Comparison of ENCODE assay signal across 9 cellular contexts in genomic region chr1:154869351-154870116, GRCh38. TPM values are rescaled to one million over a fixed set of nuclear protein-coding genes. Genes with fewer than 3 reads are reported as not detected.
DNase-seq lines count a peak whose midpoint lies in the region; ATAC-seq and TF ChIP-seq lines count a peak whose summit lies in the region.
"Had no signal": no experiment of that assay in that cellular context is flagged by ENCODE, and none has a peak within 500 bp of the region (broad histone marks: within the 10 kb centered on the region; RNA-seq: fewer than 3 reads in every experiment).

No MANE protein-coding gene starts in this region.

- H3K4me3 ChIP-seq in adipocyte (ENCODE audit: low read length) = peak overlapping the region; percentile 59
- peak overlapping the region in 1 of 2 donors; percentile 20 for H3K4me3 ChIP-seq in testis

- TF ChIP-seq POLR2A in testis (IDR thresholded peaks at IDR 0.05) = no peak

- H3K4me1 ChIP-seq in adipocyte (ENCODE audit: control insufficient read depth, insufficient read depth, low read length) = peaks cover 21% of the 10 kb centered on the region
- H3K4me1 ChIP-seq in testis = peaks cover 11% of the 10 kb centered on the region

- H3K27ac ChIP-seq in testis = no peak overlapping the region

- 5 to 24% methylated on average over 10 to 26 of the region's 26 CpGs for WGBS in testis, 2 donors

- DNase-seq in NCI-H2081 (lab: John Stamatoyannopoulos, UW) (peak; percentile 23 to 39), NCI-H2081 treated with DMSO at 0.1 percent for 48 hours (lab: John Stamatoyannopoulos, UW) (no peak), adipocyte (ENCODE audit: low read depth) (no peak), iris pigment epithelial cell (ENCODE audit: low read depth) (peak; percentile 27), testis (peak; percentile 37), AG08396 (ENCODE audit: low spot score) (no peak)
- no peak for DNase-seq in activated CD4-positive, alpha-beta T cell treated with anti-CD3 and anti-CD28 coated beads for 1 hour

- no peak for TF ChIP-seq CTCF in testis (IDR thresholded peaks at IDR 0.05)

- ATAC-seq in GM21423 (IDR thresholded peaks at IDR 0.05; ENCODE audit: unreplicated experiment) = no peak

- H3K9ac ChIP-seq in adipocyte (ENCODE audit: low read length) = no peak overlapping the region

- intact Hi-C loops in testis (cut with DNase I; ENCODE audit: low total_unique reads) = loop anchor here (10.0 kb wide), 1 partner anchor 305 kb away; the partner anchor contains the start of gene CHRNB2

- H3K27me3 ChIP-seq in adipocyte (replicated peaks; ENCODE audit: control insufficient read depth, insufficient read depth, low read length) (peaks cover 72% of the 10 kb centered on the region), testis (no peaks in the 10 kb centered on the region)

- H3K9me3 ChIP-seq in adipocyte (ENCODE audit: control insufficient read depth, low read length) = no peaks in the 10 kb centered on the region
- H3K9me3 ChIP-seq in testis = no peaks in the 10 kb centered on the region

- no peaks in the 10 kb centered on the region for H3K36me3 ChIP-seq in adipocyte (ENCODE audit: control insufficient read depth, insufficient read depth, low read length, severe bottlenecking)
- H3K36me3 ChIP-seq in testis (ENCODE audit: low read depth, missing control alignments) = no peaks in the 10 kb centered on the region

RNA-seq across cellular contexts. Expression of gene KCNN3, which starts 0.5 kb away (rescaled TPM):
- total RNA-seq in testis = under 1 TPM; 0.24 to 0.56 TPM
- 0.78 TPM for polyA plus RNA-seq in testis (ENCODE audit: insufficient read depth, low read depth, low replicate concordance)
- polyA plus RNA-seq: CD4-positive, CD25-positive, alpha-beta regulatory T cell had no signal

Comparison
In these comparisons a context has a peak if more than half of its experiments do, and no peak if none do; other contexts are left out.
1. DNase-seq: peak in NCI-H2081 (2 of 2), iris pigment epithelial cell (single experiment) and testis (single experiment); none in NCI-H2081 treated with DMSO at 0.1 percent for 48 hours (single experiment), adipocyte (single experiment), activated CD4-positive, alpha-beta T cell treated with anti-CD3 and anti-CD28 coated beads for 1 hour (single experiment) and AG08396 (single experiment).